Comparison of ENCODE assay signal across 20 cellular contexts in genomic region chr4:99074816-99075215, GRCh38. TPM values are rescaled to one million over a fixed set of nuclear protein-coding genes. Genes with fewer than 3 reads are reported as not detected.
A peak's percentile ranks its signal among the peaks of the same experiment; 100 is the strongest.
DNase-seq lines count a peak whose midpoint lies in the region; ATAC-seq, FAIRE-seq and TF ChIP-seq lines count a peak whose summit lies in the region.
"Had no signal": no experiment of that assay in that cellular context is flagged by ENCODE, and none has a peak within 500 bp of the region (broad histone marks: within the 10 kb centered on the region; RNA-seq: fewer than 3 reads in every experiment).

No MANE protein-coding gene starts in this region.

- DNase-seq in cardiac muscle cell (ENCODE audit: low read depth in 1 of 2, low spot score in 1 of 2) (peak in 1 of 2 donors; percentile 67), Right ventricle myocardium inferior (ENCODE audit: missing footprints) (no peak), left lobe of liver (ENCODE audit: low spot score) (no peak), lung (ENCODE audit: low spot score) (peak; percentile 60), urothelium cell line (ENCODE audit: low spot score) (no peak), stomach (no peak), T-helper 2 cell (no peak)
- DNase-seq: C1 segment of cervical spinal cord; Calu3; CD4-positive, alpha-beta memory T cell; COR-L47; DMS53; DMS79 treated with DMSO at 0.1 percent for 48 hours; GF-D8; H7; HCEC 1CT had no signal

- no peak for TF ChIP-seq POLR2A in stomach (IDR thresholded peaks at IDR 0.05)

- ATAC-seq in Right ventricle myocardium inferior (no peak), left lobe of liver (peak; percentile 6), lung (ENCODE audit: insufficient read depth, low FRiP score) (peak; percentile 82), HG02763 (IDR thresholded peaks at IDR 0.05; ENCODE audit: unreplicated experiment) (no peak)

- intact Hi-C loops in Right ventricle myocardium inferior (cut with DNase I) = no loop called here
- intact Hi-C loops in stomach (cut with DNase I; ENCODE audit: low total_unique reads) = no loop called here

- H3K4me1 ChIP-seq in cardiac muscle cell (ENCODE audit: low read depth) (peaks cover 25% of the 10 kb centered on the region), lung (ENCODE audit: control insufficient read depth in 2 of 2, insufficient read depth in 2 of 2, low read length in 2 of 2) (peaks cover 0 to 4% of the 10 kb centered on the region in 2 donors), stomach (peaks cover 0 to 13% (median 5%) of the 10 kb centered on the region in 4 donors)

- H3K27ac ChIP-seq in cardiac muscle cell (peak overlapping the region; percentile 61), lung (ENCODE audit: low read depth in 1 of 2, low read length in 1 of 2) (no peak overlapping the region), stomach (no peak overlapping the region)

- peak; percentile 9 for FAIRE-seq in urothelium cell line (lab: Jason Lieb, UNC)
- FAIRE-seq: GM12891, GM18507, H1 had no signal

- 63 to 74% methylated on average over 7 of the region's 7 CpGs for WGBS in lung, 2 donors
- WGBS in stomach, 5 donors = 92 to 96% (median 95%) methylated on average over 7 of the region's 7 CpGs

- no peak for TF ChIP-seq EP300 in stomach (IDR thresholded peaks at IDR 0.05)

- H3K9me3 ChIP-seq in cardiac muscle cell (ENCODE audit: low read depth) = no peaks in the 10 kb centered on the region
- no peaks in the 10 kb centered on the region for H3K9me3 ChIP-seq in lung (ENCODE audit: control insufficient read depth in 2 of 2, insufficient read depth in 1 of 2, low read length in 1 of 2)
- H3K9me3 ChIP-seq in stomach = no peaks in the 10 kb centered on the region

- H3K27me3 ChIP-seq in cardiac muscle cell (no peaks in the 10 kb centered on the region), lung (ENCODE audit: control insufficient read depth, insufficient read depth) (no peaks in the 10 kb centered on the region), stomach (no peaks in the 10 kb centered on the region)

- TF ChIP-seq CTCF in cardiac muscle cell (IDR thresholded peaks at IDR 0.05; ENCODE audit: low read depth, low read length) = no peak
- no peak for TF ChIP-seq CTCF in lung (IDR thresholded peaks at IDR 0.05; ENCODE audit: control extremely low read depth, extremely low read depth)
- TF ChIP-seq CTCF in stomach (IDR thresholded peaks at IDR 0.05) = no peak

- H3K36me3 ChIP-seq in cardiac muscle cell = peaks cover 32% of the 10 kb centered on the region
- peaks cover 11 to 30% of the 10 kb centered on the region in 2 donors for H3K36me3 ChIP-seq in lung (ENCODE audit: control insufficient read depth in 2 of 2, insufficient read depth in 2 of 2, low read length in 2 of 2)
- H3K36me3 ChIP-seq in stomach = peaks cover 43 to 100% (median 97%) of the 10 kb centered on the region in 4 donors

- no peak overlapping the region for H3K4me3 ChIP-seq in cardiac muscle cell
- no peak overlapping the region for H3K4me3 ChIP-seq in lung
- H3K4me3 ChIP-seq in stomach = no peak overlapping the region

RNA-seq across cellular contexts. Expression of gene ADH5, which starts 13.8 kb away (rescaled TPM):
- 148 TPM in 2 replicates for total RNA-seq in cardiac muscle cell
- 177 and 199 TPM in 2 replicates for polyA plus RNA-seq in cardiac muscle cell
- total RNA-seq in Right ventricle myocardium inferior = 193 TPM
- 155 TPM for total RNA-seq in left lobe of liver
- total RNA-seq in lung = 100 to 1,000 TPM; 114 to 143 TPM
- 100 to 1,000 TPM in 1 of 2 donors, 10 to 100 TPM in 1; 83.7 to 140 TPM for polyA plus RNA-seq in lung
- 100 to 1,000 TPM in 2 of 5 donors, 10 to 100 TPM in 3; 63.0 to 162 (median 94.2) TPM for total RNA-seq in stomach
- polyA plus RNA-seq in stomach = 100 to 1,000 TPM; 128 to 148 (median 145) TPM

Comparison
In these comparisons a context has a peak if more than half of its experiments do, and no peak if none do; other contexts are left out.
1. ATAC-seq: peak in left lobe of liver (single experiment) and lung (single experiment); none in Right ventricle myocardium inferior (single experiment) and HG02763 (single experiment).